In the genomic region with DNA sequence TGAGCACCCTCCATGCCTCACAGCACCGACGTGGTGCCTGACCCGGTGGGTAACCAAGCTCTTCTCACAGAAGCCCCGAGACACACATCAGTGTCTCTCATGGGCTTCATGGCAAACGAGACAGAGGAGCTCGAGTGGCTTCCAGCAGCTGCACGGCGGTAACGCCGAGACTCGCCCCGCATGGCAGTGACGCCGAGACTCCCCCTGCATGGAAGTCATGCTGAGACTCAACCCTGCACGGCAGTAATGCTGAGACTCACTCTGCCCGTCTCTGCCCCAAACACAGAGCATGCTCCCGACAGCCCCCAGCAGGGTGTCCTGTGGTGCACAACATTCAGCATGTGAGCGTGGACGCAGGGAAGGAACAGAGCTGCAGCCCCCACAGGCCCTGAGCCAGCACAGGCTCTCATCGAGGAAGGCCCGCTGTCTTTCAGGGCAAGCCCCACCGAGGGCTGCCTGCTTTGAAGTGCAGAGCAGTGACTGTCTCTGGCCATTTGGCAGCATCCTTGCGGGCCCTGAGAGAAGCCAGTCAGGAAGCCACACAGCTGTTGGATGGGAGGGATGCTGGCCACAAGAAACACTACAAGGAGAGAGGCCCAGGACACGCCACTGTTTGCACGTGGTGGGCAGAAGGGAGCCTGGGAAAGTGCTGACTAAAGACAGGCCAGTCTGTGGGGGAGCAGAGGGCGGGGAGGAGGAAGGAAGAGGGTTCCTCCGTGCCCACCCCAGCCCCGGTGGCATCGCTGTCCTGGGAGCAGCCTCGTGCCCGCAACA, we compare ENCODE assay signal across 9 cellular contexts. TPM values are rescaled to one million over a fixed set of nuclear protein-coding genes. Genes with fewer than 3 reads are reported as not detected.
DNase-seq lines count a peak whose midpoint lies in the region; FAIRE-seq and TF ChIP-seq lines count a peak whose summit lies in the region.
"Had no signal": no experiment of that assay in that cellular context is flagged by ENCODE, and none has a peak within 500 bp of the region (broad histone marks: within the 10 kb centered on the region; RNA-seq: fewer than 3 reads in every experiment).

No MANE protein-coding gene starts in this region.

- DNase-seq in D341Med (ENCODE audit: low spot score) (peak; percentile 19), Peyer's patch (peak in 2 of 3 donors; percentile 41 to 52), fibroblast of pulmonary artery (ENCODE audit: low read depth) (peak; percentile 34), prostate gland (ENCODE audit: low spot score) (no peak), D721Med (ENCODE audit: insufficient read length, low spot score) (no peak), KG1 (lab: John Stamatoyannopoulos, UW) (no peak), GOT3 (lab: John Stamatoyannopoulos, UW) (no peak)
- DNase-seq in stimulated activated CD4-positive, alpha-beta T cell treated with anti-CD3 and anti-CD28 coated beads, Interleukin-2, amount 100 ng/mL, for 24 hours, result no peak

- TF ChIP-seq CTCF in Peyer's patch (IDR thresholded peaks at IDR 0.05) (no peak), fibroblast of pulmonary artery (IDR thresholded peaks at IDR 0.05; ENCODE audit: low read length, missing control alignments) (no peak), prostate gland (IDR thresholded peaks at IDR 0.05) (no peak), D721Med (IDR thresholded peaks at IDR 0.05; ENCODE audit: insufficient read depth, missing control alignments) (no peak)

- no peak for FAIRE-seq in D721Med (lab: Jason Lieb, UNC)
- FAIRE-seq: G401.6 had no signal

- H3K36me3 ChIP-seq in Peyer's patch (no peaks in the 10 kb centered on the region), prostate gland (no peaks in the 10 kb centered on the region)

- intact Hi-C loops in prostate gland (cut with DNase I), result no loop called here

- H3K9me3 ChIP-seq in Peyer's patch (no peaks in the 10 kb centered on the region), prostate gland (no peaks in the 10 kb centered on the region)

- H3K27me3 ChIP-seq in Peyer's patch (no peaks in the 10 kb centered on the region), prostate gland (replicated peaks; ENCODE audit: insufficient read depth) (no peaks in the 10 kb centered on the region)

- H3K4me3 ChIP-seq in Peyer's patch (no peak overlapping the region), fibroblast of pulmonary artery (replicated peaks; ENCODE audit: low read depth, low read length) (no peak overlapping the region), prostate gland (no peak overlapping the region)

- peaks cover 7 to 77% (median 25%) of the 10 kb centered on the region in 4 donors for H3K4me1 ChIP-seq in Peyer's patch
- peaks cover 23% of the 10 kb centered on the region for H3K4me1 ChIP-seq in prostate gland (replicated peaks)

- H3K27ac ChIP-seq in Peyer's patch (peak overlapping the region in 3 of 4 donors; percentile 20 to 73 (median 49)), prostate gland (peak overlapping the region; percentile 32 to 42)

- TF ChIP-seq POLR2A in Peyer's patch (IDR thresholded peaks at IDR 0.05) (no peak), prostate gland (IDR thresholded peaks at IDR 0.05) (no peak)

- 45% methylated on average over 31 of the region's 31 CpGs for WGBS in prostate gland

RNA-seq across cellular contexts. Expression of gene GAS6, which starts 9.5 kb away (rescaled TPM):
- total RNA-seq in Peyer's patch (100 to 1,000 TPM; 132 to 226 (median 154) TPM), prostate gland (100 to 1,000 TPM; 116 to 432 TPM)

Comparison
In these comparisons a context has a peak if more than half of its experiments do, and no peak if none do; other contexts are left out.
1. DNase-seq: peak in D341Med (single experiment), Peyer's patch (2 of 3) and fibroblast of pulmonary artery (single experiment); none in prostate gland (single experiment), stimulated activated CD4-positive, alpha-beta T cell treated with anti-CD3 and anti-CD28 coated beads, Interleukin-2, amount 100 ng/mL, for 24 hours (0 of 2), D721Med (single experiment), KG1 (single experiment) and GOT3 (single experiment).